In genomic region chr7:98250789-98251188, GRCh38 we compare ENCODE assay signal across 1 cellular context.
A peak's percentile ranks its signal among the peaks of the same experiment; 100 is the strongest.
TF ChIP-seq lines count a peak whose summit lies in the region.

No MANE protein-coding gene starts in this region.

TF ChIP-seq in HepG2, 621 proteins besides CTCF, POLR2A, EP300 and RAD21 (continued from another document and continues in another):
- TF ChIP-seq PRDM10 (CRISPR knock-in tag; IDR thresholded peaks at IDR 0.05; ENCODE audit: low read depth) (no peak; the same call in 1 of the 2 replicates), ZNF484 (CRISPR knock-in tag; IDR thresholded peaks at IDR 0.05; ENCODE audit: borderline replicate concordance, low read depth) (no peak), ASH2L (IDR thresholded peaks at IDR 0.05; ENCODE audit: insufficient read length, low read depth, low read length) (no peak), ZBTB25 (CRISPR knock-in tag; IDR thresholded peaks at IDR 0.05) (0 out of 2 replicates have a peak, but pooled peaks have one; percentile 7), RARA (CRISPR knock-in tag; IDR thresholded peaks at IDR 0.05) (0 out of 2 replicates have a peak, but pooled peaks have one; percentile 16), GZF1 (CRISPR knock-in tag; IDR thresholded peaks at IDR 0.05) (0 out of 2 replicates have a peak, but pooled peaks have one; percentile 6), GATAD1 (CRISPR knock-in tag; IDR thresholded peaks at IDR 0.05) (peak; percentile 47; the same call in 1 of the 2 replicates), CREM (IDR thresholded peaks at IDR 0.05) (peak; percentile 56; the same call in 1 of the 2 replicates), CREM (CRISPR knock-in tag; IDR thresholded peaks at IDR 0.05) (no peak), ZNF609 (CRISPR knock-in tag; IDR thresholded peaks at IDR 0.05; ENCODE audit: borderline replicate concordance) (no peak), ZNF674 (CRISPR knock-in tag; IDR thresholded peaks at IDR 0.05; ENCODE audit: low read depth) (no peak), THAP11 (CRISPR knock-in tag; IDR thresholded peaks at IDR 0.05) (peak; percentile 18; the same call in 1 of the 2 replicates), KDM6A (CRISPR knock-in tag; IDR thresholded peaks at IDR 0.05; ENCODE audit: low read depth) (no peak), CCAR2 (optimal IDR thresholded peaks at IDR 0.05; ENCODE audit: low read depth, low read length) (no peak), CEBPZ (IDR thresholded peaks at IDR 0.05; ENCODE audit: low read length) (no peak), GABPB1 (CRISPR knock-in tag; IDR thresholded peaks at IDR 0.05) (peak; percentile 54; the same call in 1 of the 2 replicates), ZNF552 (CRISPR knock-in tag; IDR thresholded peaks at IDR 0.05; ENCODE audit: borderline replicate concordance) (no peak), KAT8 (CRISPR knock-in tag; IDR thresholded peaks at IDR 0.05) (peak; percentile 53; the same call in 1 of the 2 replicates), ZMYM2 (CRISPR knock-in tag; IDR thresholded peaks at IDR 0.05) (no peak), SAP130 (CRISPR knock-in tag; IDR thresholded peaks at IDR 0.05; ENCODE audit: low read depth) (peak; percentile 56), NFYB (CRISPR knock-in tag; IDR thresholded peaks at IDR 0.05) (no peak), NFE2 (CRISPR knock-in tag; IDR thresholded peaks at IDR 0.05) (no peak), ZNF75D (CRISPR knock-in tag; IDR thresholded peaks at IDR 0.05; ENCODE audit: borderline replicate concordance) (no peak), NONO (IDR thresholded peaks at IDR 0.05) (no peak), NONO (CRISPR knock-in tag; conservative IDR thresholded peaks at IDR 0.05) (no peak), MXD1 (CRISPR knock-in tag; IDR thresholded peaks at IDR 0.05) (no peak), GABPA (IDR thresholded peaks at IDR 0.05; ENCODE audit: low read depth, low read length) (peak; percentile 50), GABPA (CRISPR knock-in tag; IDR thresholded peaks at IDR 0.05; ENCODE audit: low read depth) (peak; percentile 89), ATF1 (CRISPR knock-in tag; IDR thresholded peaks at IDR 0.05) (peak; percentile 55), NFKB2 (CRISPR knock-in tag; IDR thresholded peaks at IDR 0.05; ENCODE audit: borderline replicate concordance) (no peak), ZNF556 (CRISPR knock-in tag; IDR thresholded peaks at IDR 0.05; ENCODE audit: borderline replicate concordance) (no peak), YEATS2 (CRISPR knock-in tag; IDR thresholded peaks at IDR 0.05; ENCODE audit: borderline replicate concordance) (no peak), FOXC1 (CRISPR knock-in tag; IDR thresholded peaks at IDR 0.05; ENCODE audit: borderline replicate concordance) (no peak), GATAD2A (CRISPR knock-in tag; IDR thresholded peaks at IDR 0.05) (no peak)
- TF ChIP-seq, protein P1, sequence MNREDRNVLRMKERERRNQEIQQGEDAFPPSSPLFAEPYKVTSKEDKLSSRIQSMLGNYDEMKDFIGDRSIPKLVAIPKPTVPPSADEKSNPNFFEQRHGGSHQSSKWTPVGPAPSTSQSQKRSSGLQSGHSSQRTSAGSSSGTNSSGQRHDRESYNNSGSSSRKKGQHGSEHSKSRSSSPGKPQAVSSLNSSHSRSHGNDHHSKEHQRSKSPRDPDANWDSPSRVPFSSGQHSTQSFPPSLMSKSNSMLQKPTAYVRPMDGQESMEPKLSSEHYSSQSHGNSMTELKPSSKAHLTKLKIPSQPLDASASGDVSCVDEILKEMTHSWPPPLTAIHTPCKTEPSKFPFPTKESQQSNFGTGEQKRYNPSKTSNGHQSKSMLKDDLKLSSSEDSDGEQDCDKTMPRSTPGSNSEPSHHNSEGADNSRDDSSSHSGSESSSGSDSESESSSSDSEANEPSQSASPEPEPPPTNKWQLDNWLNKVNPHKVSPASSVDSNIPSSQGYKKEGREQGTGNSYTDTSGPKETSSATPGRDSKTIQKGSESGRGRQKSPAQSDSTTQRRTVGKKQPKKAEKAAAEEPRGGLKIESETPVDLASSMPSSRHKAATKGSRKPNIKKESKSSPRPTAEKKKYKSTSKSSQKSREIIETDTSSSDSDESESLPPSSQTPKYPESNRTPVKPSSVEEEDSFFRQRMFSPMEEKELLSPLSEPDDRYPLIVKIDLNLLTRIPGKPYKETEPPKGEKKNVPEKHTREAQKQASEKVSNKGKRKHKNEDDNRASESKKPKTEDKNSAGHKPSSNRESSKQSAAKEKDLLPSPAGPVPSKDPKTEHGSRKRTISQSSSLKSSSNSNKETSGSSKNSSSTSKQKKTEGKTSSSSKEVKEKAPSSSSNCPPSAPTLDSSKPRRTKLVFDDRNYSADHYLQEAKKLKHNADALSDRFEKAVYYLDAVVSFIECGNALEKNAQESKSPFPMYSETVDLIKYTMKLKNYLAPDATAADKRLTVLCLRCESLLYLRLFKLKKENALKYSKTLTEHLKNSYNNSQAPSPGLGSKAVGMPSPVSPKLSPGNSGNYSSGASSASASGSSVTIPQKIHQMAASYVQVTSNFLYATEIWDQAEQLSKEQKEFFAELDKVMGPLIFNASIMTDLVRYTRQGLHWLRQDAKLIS (CRISPR knock-in tag; IDR thresholded peaks at IDR 0.05) = no peak
- TF ChIP-seq, protein P2, sequence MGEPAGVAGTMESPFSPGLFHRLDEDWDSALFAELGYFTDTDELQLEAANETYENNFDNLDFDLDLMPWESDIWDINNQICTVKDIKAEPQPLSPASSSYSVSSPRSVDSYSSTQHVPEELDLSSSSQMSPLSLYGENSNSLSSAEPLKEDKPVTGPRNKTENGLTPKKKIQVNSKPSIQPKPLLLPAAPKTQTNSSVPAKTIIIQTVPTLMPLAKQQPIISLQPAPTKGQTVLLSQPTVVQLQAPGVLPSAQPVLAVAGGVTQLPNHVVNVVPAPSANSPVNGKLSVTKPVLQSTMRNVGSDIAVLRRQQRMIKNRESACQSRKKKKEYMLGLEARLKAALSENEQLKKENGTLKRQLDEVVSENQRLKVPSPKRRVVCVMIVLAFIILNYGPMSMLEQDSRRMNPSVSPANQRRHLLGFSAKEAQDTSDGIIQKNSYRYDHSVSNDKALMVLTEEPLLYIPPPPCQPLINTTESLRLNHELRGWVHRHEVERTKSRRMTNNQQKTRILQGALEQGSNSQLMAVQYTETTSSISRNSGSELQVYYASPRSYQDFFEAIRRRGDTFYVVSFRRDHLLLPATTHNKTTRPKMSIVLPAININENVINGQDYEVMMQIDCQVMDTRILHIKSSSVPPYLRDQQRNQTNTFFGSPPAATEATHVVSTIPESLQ (CRISPR knock-in tag; conservative IDR thresholded peaks at IDR 0.05) = no peak
- TF ChIP-seq, protein P3, sequence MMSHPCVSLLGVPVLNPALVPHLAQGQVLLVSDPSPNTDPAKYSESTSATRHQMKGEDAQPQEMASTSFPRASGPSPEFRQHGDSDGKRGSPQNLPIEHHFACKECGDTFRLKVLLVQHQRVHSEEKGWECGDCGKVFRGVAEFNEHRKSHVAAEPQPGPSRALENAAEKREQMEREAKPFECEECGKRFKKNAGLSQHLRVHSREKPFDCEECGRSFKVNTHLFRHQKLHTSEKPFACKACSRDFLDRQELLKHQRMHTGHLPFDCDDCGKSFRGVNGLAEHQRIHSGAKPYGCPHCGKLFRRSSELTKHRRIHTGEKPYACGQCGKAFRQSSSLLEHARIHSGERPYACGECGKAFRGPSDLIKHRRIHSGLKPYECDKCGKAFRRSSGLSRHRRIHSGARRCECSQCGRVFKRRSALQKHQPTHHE (CRISPR knock-in tag; IDR thresholded peaks at IDR 0.05; ENCODE audit: borderline replicate concordance) = no peak
